ENCODE assay signal across 6 cellular contexts in genomic region chr2:204174034-204174433, GRCh38.
"Had no signal": no experiment of that assay in that cellular context is flagged by ENCODE, and none has a peak within 500 bp of the region (broad histone marks: within the 10 kb centered on the region; RNA-seq: fewer than 3 reads in every experiment).

No MANE protein-coding gene starts in this region.

- DNase-seq: IMR-90, KBM-7 had no signal

- ATAC-seq: HepG2, K562 had no signal

- H3K4me3 ChIP-seq: K562 had no signal

- H3K27ac ChIP-seq: HL-60 had no signal

- FAIRE-seq: HepG2, HTR-8/SVneo, K562 had no signal
